ENCODE assay signal across 24 cellular contexts in the genomic region with DNA sequence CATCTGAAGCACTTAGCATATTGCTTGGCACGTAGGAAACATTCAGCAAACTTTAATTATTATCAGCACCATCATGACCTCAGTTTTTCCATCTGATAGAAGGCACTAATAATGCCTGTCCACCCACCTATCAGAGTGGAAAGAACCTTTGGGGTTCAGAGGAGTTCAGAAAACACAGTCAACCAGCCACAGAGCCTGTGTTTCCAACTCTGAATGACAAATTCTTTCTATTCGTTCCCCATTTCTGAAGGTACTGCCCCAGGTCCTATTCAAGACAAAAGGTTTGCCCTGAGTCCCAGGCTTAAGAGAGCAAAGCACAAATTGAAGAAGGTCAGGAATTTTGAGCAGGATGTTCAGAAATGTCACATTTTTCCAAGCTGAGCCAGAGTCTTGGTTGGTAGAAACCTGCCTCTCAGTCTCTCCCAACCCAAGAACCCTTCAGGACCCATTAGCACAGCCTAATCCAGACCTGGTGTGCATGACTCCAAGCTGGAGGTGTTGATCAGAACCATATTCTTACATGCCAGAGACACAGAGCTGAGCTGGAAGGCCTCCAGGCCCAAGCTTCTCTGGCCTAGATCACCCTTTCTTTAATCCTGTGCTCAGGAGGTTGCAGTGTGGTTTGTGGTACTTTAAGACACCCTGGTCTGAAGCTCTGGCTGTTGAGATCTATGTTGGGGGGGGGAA.
DNase-seq lines count a peak whose midpoint lies in the region; FAIRE-seq and TF ChIP-seq lines count a peak whose summit lies in the region.
"Had no signal": no experiment of that assay in that cellular context is flagged by ENCODE, and none has a peak within 500 bp of the region (broad histone marks: within the 10 kb centered on the region; RNA-seq: fewer than 3 reads in every experiment).

No MANE protein-coding gene starts in this region.

- 93% methylated on average over 2 of the region's 2 CpGs; no CpG with 5 or more reads in 1 of the 2 experiments for WGBS in H1 (ENCODE audit: extremely low coverage in 1 of 2, insufficient coverage in 1 of 2, insufficient read length in 1 of 2, insufficient replicate concordance in 2 of 2, low coverage in 1 of 2, low lambda C conversion rate in 2 of 2, missing lambda C conversion rate in 1 of 2), 2 experiments
- WGBS in neuronal stem cell (ENCODE audit: extremely low coverage in 2 of 2, insufficient read length in 2 of 2, insufficient replicate concordance in 1 of 2), 2 donors = no CpG with 5 or more reads among the region's 2 CpGs

- H3K9me2 ChIP-seq in Karpas-422 (replicated peaks; ENCODE audit: insufficient read depth, low read length) = no peaks in the 10 kb centered on the region

- no peak for FAIRE-seq in H1 (lab: Jason Lieb, UNC)
- FAIRE-seq: A549, G401.6, GM12878 had no signal

- H3K4me1 ChIP-seq in H1 (replicated peaks in 1 of 4; ENCODE audit: control insufficient read depth in 3 of 4, insufficient read depth in 4 of 4, low read length in 3 of 4) (peaks cover 4 to 11% (median 8%) of the 10 kb centered on the region in 4 experiments; a peak in 6 of 7 replicates), neuronal stem cell (ENCODE audit: control insufficient read depth in 2 of 2, insufficient read depth in 1 of 2, low read depth in 1 of 2, low read length in 2 of 2) (no peaks in the 10 kb centered on the region), Karpas-422 (ENCODE audit: low read length) (no peaks in the 10 kb centered on the region)
- H3K4me1 ChIP-seq: A549; BE2C; BLaER1 treated with 17β-estradiol and CSF1 and Interleukin-3, amounts not matched to agents 10 nM and 100 nM had no signal

- TF ChIP-seq CTCF in AG10803 (conservative IDR thresholded peaks at IDR 0.05; ENCODE audit: low read length) (no peak), H1 (IDR thresholded peaks at IDR 0.05; ENCODE audit: control extremely low read depth in 1 of 3, insufficient read depth in 1 of 3, low read depth in 1 of 3, low read length in 3 of 3) (no peak)

- no peaks in the 10 kb centered on the region for H3K23me2 ChIP-seq in H1 (ENCODE audit: low read depth, low read length)

- H3K4ac ChIP-seq in H1 (replicated peaks; ENCODE audit: insufficient read length, low read depth, low read length) = no peak overlapping the region
- H3K4ac ChIP-seq in neuronal stem cell (ENCODE audit: low read length) = no peak overlapping the region

- H3K4me2 ChIP-seq in H1 (ENCODE audit: insufficient read depth in 1 of 2, low read depth in 2 of 2, low read length in 2 of 2) (no peak overlapping the region), neuronal stem cell (ENCODE audit: insufficient read depth, low read length, poor library complexity, severe bottlenecking) (no peak overlapping the region), Karpas-422 (ENCODE audit: low read depth, low read length, poor library complexity, severe bottlenecking) (no peak overlapping the region)
- H3K4me2 ChIP-seq: A549; BLaER1 treated with 17β-estradiol and CSF1 and Interleukin-3, amounts not matched to agents 10 nM and 100 nM had no signal

- H4K8ac ChIP-seq in H1 (ENCODE audit: extremely low read depth, insufficient read depth, low read length) = no peak overlapping the region
- no peak overlapping the region for H4K8ac ChIP-seq in neuronal stem cell (ENCODE audit: low read depth, low read length)

- no peak overlapping the region for H3K14ac ChIP-seq in H1 (ENCODE audit: insufficient read length)
- H3K14ac ChIP-seq in neuronal stem cell (ENCODE audit: low read length) = no peak overlapping the region

- H2BK20ac ChIP-seq in H1 (ENCODE audit: low read length) = no peak overlapping the region

- DNase-seq in AG10803 (ENCODE audit: low read depth) = peak; percentile 86
- DNase-seq in GM03348 (ENCODE audit: low spot score) = peak; percentile 27
- no peak for DNase-seq in H1 (ENCODE audit: low read depth in 1 of 2, low spot score in 2 of 2)
- no peak for DNase-seq in neuronal stem cell (ENCODE audit: low spot score)
- no peak for DNase-seq in NAMALWA (ENCODE audit: low spot score)
- no peak for DNase-seq in stimulated activated CD4-positive, alpha-beta T cell treated with anti-CD3 and anti-CD28 coated beads, Interleukin-4, amount 100 ng/mL, for 24 hours
- no peak for DNase-seq in Karpas-422
- no peak for DNase-seq in globus pallidus (ENCODE audit: low spot score)
- DNase-seq: 8988T; ACHN; AML-193; BE2C; Calu3; CD4-positive, alpha-beta T cell; COR-L47; DMS53; DMS79 treated with DMSO at 0.1 percent for 48 hours; GOT3; H7; HCEC 1CT had no signal

- H3K36me3 ChIP-seq in H1 (ENCODE audit: control insufficient read depth in 2 of 4, insufficient read depth in 4 of 4, low read length in 3 of 4) (no peaks in the 10 kb centered on the region), neuronal stem cell (replicated peaks in 1 of 2; ENCODE audit: control insufficient read depth in 2 of 2, insufficient read depth in 2 of 2, low read length in 2 of 2) (no peaks in the 10 kb centered on the region), Karpas-422 (ENCODE audit: insufficient read depth, low read length) (no peaks in the 10 kb centered on the region)
- H3K36me3 ChIP-seq: BE2C; BLaER1 treated with 17β-estradiol and CSF1 and Interleukin-3, amounts not matched to agents 10 nM and 100 nM had no signal

- H4K20me1 ChIP-seq in H1 (replicated peaks in 1 of 2; ENCODE audit: control insufficient read depth in 1 of 2, insufficient read depth in 2 of 2, low read length in 2 of 2) = no peaks in the 10 kb centered on the region
- no peaks in the 10 kb centered on the region for H4K20me1 ChIP-seq in Karpas-422 (ENCODE audit: insufficient read depth, low read depth, low read length)
- H4K20me1 ChIP-seq: BLaER1 treated with 17β-estradiol and CSF1 and Interleukin-3, amounts not matched to agents 10 nM and 100 nM had no signal

- H3K27ac ChIP-seq in H1 (ENCODE audit: low read depth, low read length) (no peak overlapping the region), neuronal stem cell (replicated peaks; ENCODE audit: low read length) (no peak overlapping the region), Karpas-422 (ENCODE audit: low read length) (no peak overlapping the region)
- H3K27ac ChIP-seq: A549; BLaER1 treated with 17β-estradiol and CSF1 and Interleukin-3, amounts not matched to agents 10 nM and 100 nM had no signal

- H2BK5ac ChIP-seq in H1 (ENCODE audit: low read depth, low read length) = no peak overlapping the region
- H2BK5ac ChIP-seq in neuronal stem cell (ENCODE audit: low read length) = no peak overlapping the region

- H4K91ac ChIP-seq in H1 (replicated peaks; ENCODE audit: insufficient read length, low read length) (no peak overlapping the region), neuronal stem cell (ENCODE audit: low read depth, low read length, poor library complexity) (no peak overlapping the region)

- H3K79me1 ChIP-seq in H1 (ENCODE audit: low read depth, low read length) = no peaks in the 10 kb centered on the region
- no peaks in the 10 kb centered on the region for H3K79me1 ChIP-seq in neuronal stem cell (ENCODE audit: low read depth, low read length)

- H2BK120ac ChIP-seq in H1 (replicated peaks; ENCODE audit: low read depth, low read length) (no peak overlapping the region), neuronal stem cell (ENCODE audit: low read depth, low read length) (no peak overlapping the region)

- H3K27me3 ChIP-seq in H1 (replicated peaks in 1 of 4; ENCODE audit: control insufficient read depth in 3 of 4, extremely low read depth in 1 of 4, insufficient read depth in 3 of 4, low read length in 3 of 4) (no peaks in the 10 kb centered on the region; a peak in 1 of 7 replicates), neuronal stem cell (ENCODE audit: control insufficient read depth in 3 of 3, insufficient read depth in 3 of 3, low read depth in 1 of 3, low read length in 3 of 3) (no peaks in the 10 kb centered on the region), Karpas-422 (ENCODE audit: low read length) (0 out of 2 replicates have a peak, but pooled peaks cover 3% of the 10 kb centered on the region)
- H3K27me3 ChIP-seq: BLaER1 treated with 17β-estradiol and CSF1 and Interleukin-3, amounts not matched to agents 10 nM and 100 nM had no signal

- H3K4me3 ChIP-seq in AG10803 (ENCODE audit: low read length) (no peak overlapping the region), H1 (ENCODE audit: extremely low read depth in 1 of 4, insufficient read depth in 2 of 4, low read depth in 3 of 4, low read length in 4 of 4) (no peak overlapping the region), neuronal stem cell (ENCODE audit: low read length in 2 of 2) (no peak overlapping the region), Karpas-422 (ENCODE audit: low read length) (no peak overlapping the region)
- H3K4me3 ChIP-seq: A549; BLaER1 treated with 17β-estradiol and CSF1 and Interleukin-3, amounts not matched to agents 10 nM and 100 nM; GM12878 had no signal

- H3K18ac ChIP-seq in H1 (ENCODE audit: extremely low read depth, low read length) = 0 out of 2 replicates have a peak overlapping the region, but pooled peaks have one; percentile 25
- no peak overlapping the region for H3K18ac ChIP-seq in neuronal stem cell (ENCODE audit: low read length)

- H3K79me2 ChIP-seq in H1 (ENCODE audit: control insufficient read depth in 1 of 2, insufficient read depth in 2 of 2, low read length in 2 of 2) (no peaks in the 10 kb centered on the region), Karpas-422 (ENCODE audit: low read length) (no peaks in the 10 kb centered on the region)

- CTCF ChIA-PET in H1 (lab: Charles Lee; ENCODE audit: partially characterized antibody) = interaction anchor here (0.7 to 2.8 kb wide), 6 partner anchors 8 to 135 kb away, joined by 3 to 8 read pairs (median 3); no protein-coding TSS in a partner anchor

- no peak overlapping the region for H2AK5ac ChIP-seq in H1 (ENCODE audit: low read depth, low read length)
- H2AK5ac ChIP-seq in neuronal stem cell (ENCODE audit: low read depth, low read length) = no peak overlapping the region

- no peak overlapping the region for H3K9ac ChIP-seq in H1 (replicated peaks in 1 of 4; ENCODE audit: extremely low read depth in 1 of 4, low read depth in 3 of 4, low read length in 3 of 4)
- peak overlapping the region; percentile 17 for H3K9ac ChIP-seq in neuronal stem cell (ENCODE audit: low read depth, low read length, poor library complexity)
- H3K9ac ChIP-seq in Karpas-422 (ENCODE audit: low read length) = no peak overlapping the region
- H3K9ac ChIP-seq: BLaER1 treated with 17β-estradiol and CSF1 and Interleukin-3, amounts not matched to agents 10 nM and 100 nM had no signal

- no peak for TF ChIP-seq EP300 in H1 (IDR thresholded peaks at IDR 0.05; ENCODE audit: borderline replicate concordance in 1 of 2, low read depth in 2 of 2, low read length in 2 of 2)

- no peak overlapping the region for H2BK12ac ChIP-seq in H1 (ENCODE audit: low read depth, low read length)
- H2BK12ac ChIP-seq in neuronal stem cell (ENCODE audit: low read length) = no peak overlapping the region

- H3K23ac ChIP-seq in H1 (ENCODE audit: insufficient read length) (no peak overlapping the region), neuronal stem cell (ENCODE audit: low read depth, low read length, poor library complexity) (no peak overlapping the region)

- no peak overlapping the region for H2BK15ac ChIP-seq in H1 (ENCODE audit: low read length)
- H2BK15ac ChIP-seq in neuronal stem cell (ENCODE audit: low read length) = no peak overlapping the region

- POLR2A ChIA-PET in H1 (lab: Charles Lee; ENCODE audit: partially characterized antibody) = no interaction called here

- TF ChIP-seq POLR2A in H1 (IDR thresholded peaks at IDR 0.05; ENCODE audit: control extremely low read depth in 1 of 2, low read depth in 2 of 2, low read length in 2 of 2) = no peak

- TF ChIP-seq RAD21 in H1 (IDR thresholded peaks at IDR 0.05 in 1 of 2, conservative IDR thresholded peaks at IDR 0.05 in 1 of 2; ENCODE audit: low read depth in 2 of 2, low read length in 2 of 2) = no peak

- no peak overlapping the region for H3K56ac ChIP-seq in H1 (replicated peaks; ENCODE audit: insufficient read length, low read depth, low read length)

- peaks cover 3 to 4% of the 10 kb centered on the region in 2 experiments; a peak in 3 of 4 replicates for H3K9me3 ChIP-seq in H1 (ENCODE audit: insufficient read depth in 2 of 2, low read depth in 1 of 2, low read length in 1 of 2)
- no peaks in the 10 kb centered on the region for H3K9me3 ChIP-seq in neuronal stem cell (replicated peaks in 1 of 2; ENCODE audit: control insufficient read depth in 2 of 2, insufficient read depth in 1 of 2, low read depth in 1 of 2, low read length in 2 of 2)
- H3K9me3 ChIP-seq in Karpas-422 (ENCODE audit: low read length) = no peaks in the 10 kb centered on the region
- H3K9me3 ChIP-seq: A549, BE2C had no signal

- no peak overlapping the region for H2AFZ ChIP-seq in H1 (ENCODE audit: low read length)
- no peak overlapping the region for H2AFZ ChIP-seq in neuronal stem cell (ENCODE audit: low read length)
- H2AFZ ChIP-seq in Karpas-422 (ENCODE audit: low read length) = no peak overlapping the region

- no peak overlapping the region for H4K5ac ChIP-seq in H1 (ENCODE audit: insufficient read length, low read depth, low read length)

Comparison
In these comparisons a context has a peak if more than half of its experiments do, and no peak if none do; other contexts are left out.
1. DNase-seq: peak in AG10803 (single experiment) and GM03348 (single experiment); none in H1 (0 of 2), neuronal stem cell (single experiment), NAMALWA (single experiment), stimulated activated CD4-positive, alpha-beta T cell treated with anti-CD3 and anti-CD28 coated beads, Interleukin-4, amount 100 ng/mL, for 24 hours (single experiment), Karpas-422 (single experiment) and globus pallidus (single experiment).